ENCODE assay signal across 1 cellular context in the genomic region with DNA sequence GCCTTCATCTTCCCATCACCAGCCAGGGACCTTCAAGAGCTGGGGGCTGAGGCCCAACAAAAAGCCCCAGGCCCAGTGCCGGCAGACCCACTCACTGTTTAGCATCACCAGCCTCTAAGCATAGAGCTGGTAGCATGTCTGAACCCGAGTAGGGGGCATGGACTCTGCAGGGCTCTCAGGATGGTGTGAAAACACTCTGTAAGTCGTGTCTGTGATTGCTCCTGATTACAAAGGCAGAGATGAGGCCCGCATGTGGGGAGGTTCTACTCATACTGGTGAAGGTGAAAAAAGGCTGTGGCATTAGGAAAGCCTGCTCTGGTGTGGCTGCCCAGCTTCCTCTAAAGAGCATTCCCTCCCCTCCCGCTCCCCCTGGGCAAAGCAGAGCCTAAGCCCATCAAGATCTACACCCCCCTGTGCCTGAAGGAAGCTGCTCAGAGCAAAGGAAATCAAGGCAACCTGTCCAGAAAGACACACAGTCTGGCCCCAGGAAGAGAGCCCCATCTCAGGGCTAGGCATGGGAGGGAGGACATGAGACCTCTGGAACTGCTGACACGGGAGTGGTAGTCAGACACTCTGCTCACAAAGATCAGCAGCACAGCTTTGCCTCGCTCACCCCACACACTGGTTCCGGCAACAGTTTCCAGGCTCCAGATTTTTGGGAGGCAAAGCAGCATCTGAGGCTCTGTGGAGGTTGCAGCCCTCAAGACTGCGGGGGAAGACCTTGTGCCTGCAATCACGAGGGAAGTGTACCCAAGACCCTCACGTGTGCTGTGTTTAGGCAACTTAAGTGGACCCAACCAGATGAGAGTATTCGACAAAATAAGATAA.
TF ChIP-seq lines count a peak whose summit lies in the region.

No MANE protein-coding gene starts in this region.

TF ChIP-seq in GM12878, 131 proteins besides CTCF, POLR2A, EP300 and RAD21:
- no peak for TF ChIP-seq ZNF207 (IDR thresholded peaks at IDR 0.05; ENCODE audit: borderline replicate concordance)
- no peak for TF ChIP-seq TBL1XR1 (IDR thresholded peaks at IDR 0.05; ENCODE audit: low read depth, low read length)
- TF ChIP-seq MEF2A (IDR thresholded peaks at IDR 0.05; ENCODE audit: insufficient read depth, low read depth, low read length), result no peak
- TF ChIP-seq HDAC6 (IDR thresholded peaks at IDR 0.05; ENCODE audit: unreplicated experiment), result no peak
- TF ChIP-seq CHD1 (IDR thresholded peaks at IDR 0.05; ENCODE audit: low read depth, low read length), result no peak
- no peak for TF ChIP-seq ZBTB11 (CRISPR knock-in tag; IDR thresholded peaks at IDR 0.05)
- TF ChIP-seq MYB (IDR thresholded peaks at IDR 0.05; ENCODE audit: borderline replicate concordance, low read depth, low read length), result no peak
- TF ChIP-seq BCL11A (IDR thresholded peaks at IDR 0.05; ENCODE audit: low read depth, low read length), result no peak
- no peak for TF ChIP-seq EZH2 (IDR thresholded peaks at IDR 0.05; ENCODE audit: borderline replicate concordance, control insufficient read depth, low read depth, low read length)
- no peak for TF ChIP-seq KLF5 (IDR thresholded peaks at IDR 0.05; ENCODE audit: partially characterized antibody)
- TF ChIP-seq SMARCA5 (IDR thresholded peaks at IDR 0.05), result no peak
- no peak for TF ChIP-seq NR2C1 (IDR thresholded peaks at IDR 0.05)
- no peak for TF ChIP-seq STAT1 (conservative IDR thresholded peaks at IDR 0.05)
- TF ChIP-seq WRNIP1 (IDR thresholded peaks at IDR 0.05; ENCODE audit: borderline replicate concordance, low read depth, low read length), result no peak
- TF ChIP-seq HDAC2 (IDR thresholded peaks at IDR 0.05), result no peak
- TF ChIP-seq, protein P1, sequence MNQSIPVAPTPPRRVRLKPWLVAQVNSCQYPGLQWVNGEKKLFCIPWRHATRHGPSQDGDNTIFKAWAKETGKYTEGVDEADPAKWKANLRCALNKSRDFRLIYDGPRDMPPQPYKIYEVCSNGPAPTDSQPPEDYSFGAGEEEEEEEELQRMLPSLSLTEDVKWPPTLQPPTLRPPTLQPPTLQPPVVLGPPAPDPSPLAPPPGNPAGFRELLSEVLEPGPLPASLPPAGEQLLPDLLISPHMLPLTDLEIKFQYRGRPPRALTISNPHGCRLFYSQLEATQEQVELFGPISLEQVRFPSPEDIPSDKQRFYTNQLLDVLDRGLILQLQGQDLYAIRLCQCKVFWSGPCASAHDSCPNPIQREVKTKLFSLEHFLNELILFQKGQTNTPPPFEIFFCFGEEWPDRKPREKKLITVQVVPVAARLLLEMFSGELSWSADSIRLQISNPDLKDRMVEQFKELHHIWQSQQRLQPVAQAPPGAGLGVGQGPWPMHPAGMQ (IDR thresholded peaks at IDR 0.05; ENCODE audit: borderline replicate concordance), result no peak
